In the genomic region with DNA sequence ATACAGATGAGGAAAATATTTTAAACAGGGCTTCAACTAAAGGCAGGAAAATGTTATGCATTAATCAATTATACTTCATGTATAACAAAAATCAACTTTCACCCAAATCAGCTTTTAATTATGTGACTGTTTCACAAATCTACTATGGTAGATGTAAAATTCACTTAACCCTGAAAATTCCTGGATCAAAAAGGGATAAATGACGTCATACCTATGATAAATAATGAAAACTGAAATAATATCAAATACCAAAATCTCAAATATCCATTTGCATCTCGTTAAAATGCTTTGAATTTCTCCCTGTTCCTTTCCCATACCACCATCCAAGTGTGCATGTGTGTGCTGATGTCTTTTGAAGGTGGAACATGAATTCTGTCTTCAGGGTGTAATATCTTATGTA, we compare ENCODE assay signal across 11 cellular contexts. TPM values are rescaled to one million over a fixed set of nuclear protein-coding genes. Genes with fewer than 3 reads are reported as not detected.
"Had no signal": no experiment of that assay in that cellular context is flagged by ENCODE, and none has a peak within 500 bp of the region (broad histone marks: within the 10 kb centered on the region; RNA-seq: fewer than 3 reads in every experiment).

No MANE protein-coding gene starts in this region.

- H3K27ac Mint-ChIP-seq: GM23338, H9, HFFc6 had no signal

- H3K9ac ChIP-seq: KMS-11 had no signal

- H3K4me2 ChIP-seq: GM23338, KMS-11 had no signal

- H3K9me3 Mint-ChIP-seq: GM23338, H9, HFFc6 had no signal

- H3K4me3 Mint-ChIP-seq: GM23338, H9, HFFc6 had no signal

- DNase-seq: H9, HCEC 1CT, HFFc6, KBM-7 had no signal

- ATAC-seq: GM23338, HepG2 had no signal

- FAIRE-seq: H1, H54, HepG2 had no signal

- H3K4me3 ChIP-seq: GM23338 had no signal

- H2AFZ ChIP-seq: GM23338 had no signal

- H3K27ac ChIP-seq: HL-60, KMS-11 had no signal

RNA-seq across cellular contexts. Expression of gene S100G, which starts 11.5 kb away (rescaled TPM):
- total RNA-seq: GM23338, H1, H9, HepG2, HFFc6, HT1080 had no signal
- polyA plus RNA-seq: GM23338, H1, HepG2 had no signal
